16 cellular contexts compared by ENCODE assay signal in the genomic region with DNA sequence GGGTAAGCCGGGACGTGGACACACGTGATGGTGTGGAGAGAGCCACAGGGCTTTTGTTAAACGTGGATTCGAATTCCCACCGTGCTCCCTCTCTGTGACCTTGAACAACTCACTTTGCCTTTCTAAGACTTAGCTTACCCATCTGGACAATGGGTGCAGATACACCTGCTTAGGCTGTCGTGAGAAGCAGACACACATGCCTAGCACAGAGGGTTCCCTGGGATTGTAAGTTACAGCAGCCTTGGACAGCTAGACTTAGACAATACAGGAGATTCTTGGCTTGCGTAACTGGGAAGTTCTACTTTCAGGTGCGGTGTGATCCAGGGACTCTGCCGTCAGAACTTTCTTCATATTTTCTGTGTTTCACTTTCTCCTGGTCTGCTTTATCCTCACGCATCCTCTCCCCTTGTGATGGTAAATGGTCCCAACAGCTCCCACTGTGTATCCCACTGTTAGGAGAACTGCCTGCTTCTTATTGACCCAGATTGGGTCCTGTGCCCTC.
DNase-seq lines count a peak whose midpoint lies in the region; ATAC-seq and TF ChIP-seq lines count a peak whose summit lies in the region.
"Had no signal": no experiment of that assay in that cellular context is flagged by ENCODE, and none has a peak within 500 bp of the region (broad histone marks: within the 10 kb centered on the region; RNA-seq: fewer than 3 reads in every experiment).

No MANE protein-coding gene starts in this region.

- peaks cover 39% of the 10 kb centered on the region for H3K4me1 Mint-ChIP-seq in CD14-positive monocyte

- no peak overlapping the region for H3K4me3 ChIP-seq in esophagus muscularis mucosa
- no peak overlapping the region for H3K4me3 ChIP-seq in gastrocnemius medialis
- H3K4me3 ChIP-seq: SJCRH30, skin epidermis had no signal

- H3K4me1 ChIP-seq in esophagus muscularis mucosa (peaks cover 28 to 98% (median 88%) of the 10 kb centered on the region in 4 donors), gastrocnemius medialis (peaks cover 37 to 45% of the 10 kb centered on the region in 2 donors)

- H3K4me3 Mint-ChIP-seq in CD14-positive monocyte: peak overlapping the region in 1 of 2 donors; percentile 39
- H3K4me3 Mint-ChIP-seq: activated T-cell treated with anti-CD3 and anti-CD28 coated beads, Interleukin-2, amount 50 U/mL, for 72 hours; stimulated activated memory B cell treated with anti-CD40 and anti-IgM and Interleukin-4, amounts not matched to agents 10 μg/mL and 1 μg/mL and 100 μg/mL, for 72 hours had no signal

- peak in 1 of 2 donors; percentile 10 for ATAC-seq in gastrocnemius medialis
- ATAC-seq in HG02642 (IDR thresholded peaks at IDR 0.05; ENCODE audit: poor library complexity, unreplicated experiment): no peak
- ATAC-seq: activated T-cell treated with anti-CD3 and anti-CD28 coated beads, Interleukin-2, amount 50 U/mL, for 72 hours; stimulated activated memory B cell treated with anti-CD40 and anti-IgM and Interleukin-4, amounts not matched to agents 10 μg/mL and 1 μg/mL and 100 μg/mL, for 72 hours had no signal

- DNase-seq in CD14-positive monocyte (ENCODE audit: low spot score) (no peak), esophagus muscularis mucosa (ENCODE audit: extremely low spot score) (no peak), gastrocnemius medialis (no peak), NCI-H1436 (lab: John Stamatoyannopoulos, UW) (no peak), NCI-H524 treated with DMSO at 0.1 percent for 48 hours (lab: John Stamatoyannopoulos, UW) (no peak)
- DNase-seq: activated T-cell treated with anti-CD3 and anti-CD28 coated beads, Interleukin-2, amount 50 U/mL, for 72 hours; cerebellar nuclear complex; foreskin melanocyte; mammary epithelial cell; NCI-H146; SJCRH30 had no signal

- peak overlapping the region; percentile 87 to 90 (median 88) for H3K27ac ChIP-seq in esophagus muscularis mucosa (replicated peaks in 1 of 4)
- peak overlapping the region; percentile 78 to 92 (median 89) for H3K27ac ChIP-seq in gastrocnemius medialis
- H3K27ac ChIP-seq: KMS-11, SJCRH30 had no signal

- H3K36me3 Mint-ChIP-seq in CD14-positive monocyte: peaks cover 61 to 62% of the 10 kb centered on the region in 2 donors

- intact Hi-C loops in CD14-positive monocyte (cut with micrococcal nuclease) (no loop called here), esophagus muscularis mucosa (cut with DNase I) (no loop called here), gastrocnemius medialis (cut with DNase I; ENCODE audit: low total_unique reads) (no loop called here)

- no peak for TF ChIP-seq RAD21 in Ishikawa (IDR thresholded peaks at IDR 0.05; ENCODE audit: low read depth)

- H3K9me3 ChIP-seq in esophagus muscularis mucosa: no peaks in the 10 kb centered on the region
- no peaks in the 10 kb centered on the region for H3K9me3 ChIP-seq in gastrocnemius medialis
- H3K9me3 ChIP-seq: SJCRH30 had no signal

- no peaks in the 10 kb centered on the region for H3K9me3 Mint-ChIP-seq in CD14-positive monocyte
- H3K9me3 Mint-ChIP-seq: activated T-cell treated with anti-CD3 and anti-CD28 coated beads, Interleukin-2, amount 50 U/mL, for 72 hours; stimulated activated memory B cell treated with anti-CD40 and anti-IgM and Interleukin-4, amounts not matched to agents 10 μg/mL and 1 μg/mL and 100 μg/mL, for 72 hours had no signal

- no peak for TF ChIP-seq CTCF in CD14-positive monocyte (IDR thresholded peaks at IDR 0.05)
- no peak for TF ChIP-seq CTCF in esophagus muscularis mucosa (IDR thresholded peaks at IDR 0.05)
- TF ChIP-seq CTCF in gastrocnemius medialis (IDR thresholded peaks at IDR 0.05 in 4 of 5, conservative IDR thresholded peaks at IDR 0.05 in 1 of 5): no peak

- no peak for TF ChIP-seq POLR2A in esophagus muscularis mucosa (IDR thresholded peaks at IDR 0.05; ENCODE audit: low read depth)
- no peak for TF ChIP-seq POLR2A in gastrocnemius medialis (IDR thresholded peaks at IDR 0.05)

- H3K27me3 ChIP-seq in esophagus muscularis mucosa (no peaks in the 10 kb centered on the region), gastrocnemius medialis (no peaks in the 10 kb centered on the region)
- H3K27me3 ChIP-seq: SJCRH30 had no signal

- TF ChIP-seq EP300 in Ishikawa (IDR thresholded peaks at IDR 0.05; ENCODE audit: borderline replicate concordance) (no peak), esophagus muscularis mucosa (IDR thresholded peaks at IDR 0.05) (no peak)

- in situ Hi-C loops in gastrocnemius medialis (cut with MboI; ENCODE audit: low sequenced_read_pairs in 4 of 4): no loop called here

- H3K36me3 ChIP-seq in esophagus muscularis mucosa (peaks cover 6 to 76% (median 56%) of the 10 kb centered on the region in 4 donors), gastrocnemius medialis (peaks cover 0 to 15% of the 10 kb centered on the region in 2 donors)

- peak overlapping the region; percentile 93 to 99 (median 95) for H3K27ac Mint-ChIP-seq in CD14-positive monocyte
- H3K27ac Mint-ChIP-seq: activated T-cell treated with anti-CD3 and anti-CD28 coated beads, Interleukin-2, amount 50 U/mL, for 72 hours; stimulated activated memory B cell treated with anti-CD40 and anti-IgM and Interleukin-4, amounts not matched to agents 10 μg/mL and 1 μg/mL and 100 μg/mL, for 72 hours had no signal

- WGBS in esophagus muscularis mucosa: 90% methylated on average over 10 of the region's 11 CpGs

- no peaks in the 10 kb centered on the region for H3K27me3 Mint-ChIP-seq in CD14-positive monocyte (ENCODE audit: low read depth in 3 of 3)
- H3K27me3 Mint-ChIP-seq: stimulated activated memory B cell treated with anti-CD40 and anti-IgM and Interleukin-4, amounts not matched to agents 10 μg/mL and 1 μg/mL and 100 μg/mL, for 72 hours had no signal

TF ChIP-seq in Ishikawa, 13 proteins besides CTCF, POLR2A, EP300 and RAD21:
- TF ChIP-seq CEBPB (IDR thresholded peaks at IDR 0.05): peak; percentile 10; the same call in 1 of the 2 replicates
- no peak for TF ChIP-seq FOXM1 (IDR thresholded peaks at IDR 0.05; ENCODE audit: borderline replicate concordance, low read depth)
TF ChIP-seq in Ishikawa: peak in this region for 1.
